In genomic region chr7:33933611-33934281, GRCh38 we compare ENCODE assay signal across 11 cellular contexts. TPM values are rescaled to one million over a fixed set of nuclear protein-coding genes. Genes with fewer than 3 reads are reported as not detected.
DNase-seq lines count a peak whose midpoint lies in the region; ATAC-seq, FAIRE-seq and TF ChIP-seq lines count a peak whose summit lies in the region.
"Had no signal": no experiment of that assay in that cellular context is flagged by ENCODE, and none has a peak within 500 bp of the region (broad histone marks: within the 10 kb centered on the region; RNA-seq: fewer than 3 reads in every experiment).

No MANE protein-coding gene starts in this region.

- H3K27me3 ChIP-seq in right atrium auricular region, result no peaks in the 10 kb centered on the region
- no peaks in the 10 kb centered on the region for H3K27me3 ChIP-seq in lower lobe of right lung (ENCODE audit: low read depth)
- H3K27me3 ChIP-seq: right lobe of liver, vagina had no signal

- no peaks in the 10 kb centered on the region for H3K36me3 Mint-ChIP-seq in activated naive CD8-positive, alpha-beta T cell treated with anti-CD3 and anti-CD28 coated beads for 36 hours

- peaks cover 23% of the 10 kb centered on the region for H3K27me3 Mint-ChIP-seq in activated naive CD8-positive, alpha-beta T cell treated with anti-CD3 and anti-CD28 coated beads for 36 hours

- intact Hi-C loops in lower lobe of right lung (cut with DNase I), result no loop called here

- no peak overlapping the region for H3K27ac Mint-ChIP-seq in activated naive CD8-positive, alpha-beta T cell treated with anti-CD3 and anti-CD28 coated beads for 36 hours
- H3K27ac Mint-ChIP-seq: activated T-helper 1 cell treated with anti-CD3 and anti-CD28 coated beads, Interleukin-12 subunit alpha, Interleukin-12 subunit beta, Interleukin-2, Interleukin-4 antibody, amounts not matched to agents 30 ng/mL and 10 ng/mL and 1 ng/mL, durations not matched to agents 14 hours and 24 hours and 36 hours had no signal

- no peak overlapping the region for H3K4me3 Mint-ChIP-seq in activated naive CD8-positive, alpha-beta T cell treated with anti-CD3 and anti-CD28 coated beads for 36 hours
- H3K4me3 Mint-ChIP-seq: activated T-helper 1 cell treated with anti-CD3 and anti-CD28 coated beads, Interleukin-12 subunit alpha, Interleukin-12 subunit beta, Interleukin-2, Interleukin-4 antibody, amounts not matched to agents 30 ng/mL and 10 ng/mL and 1 ng/mL, durations not matched to agents 14 hours and 24 hours and 36 hours had no signal

- peak overlapping the region; percentile 73 for H3K27ac ChIP-seq in epithelial cell of prostate
- H3K27ac ChIP-seq in right atrium auricular region, result no peak overlapping the region
- no peak overlapping the region for H3K27ac ChIP-seq in lower lobe of right lung
- H3K27ac ChIP-seq: right lobe of liver had no signal

- H3K9me3 Mint-ChIP-seq in activated naive CD8-positive, alpha-beta T cell treated with anti-CD3 and anti-CD28 coated beads for 36 hours, result no peaks in the 10 kb centered on the region
- H3K9me3 Mint-ChIP-seq: activated T-helper 1 cell treated with anti-CD3 and anti-CD28 coated beads, Interleukin-12 subunit alpha, Interleukin-12 subunit beta, Interleukin-2, Interleukin-4 antibody, amounts not matched to agents 30 ng/mL and 10 ng/mL and 1 ng/mL, durations not matched to agents 14 hours and 24 hours and 36 hours had no signal

- no peak for ATAC-seq in lower lobe of right lung

- H3K36me3 ChIP-seq in right atrium auricular region (no peaks in the 10 kb centered on the region), lower lobe of right lung (no peaks in the 10 kb centered on the region)
- H3K36me3 ChIP-seq: right lobe of liver, vagina had no signal

- no peak overlapping the region for H3K4me3 ChIP-seq in right atrium auricular region
- no peak overlapping the region for H3K4me3 ChIP-seq in lower lobe of right lung
- H3K4me3 ChIP-seq: right lobe of liver had no signal

- no peaks in the 10 kb centered on the region for H3K4me1 ChIP-seq in right atrium auricular region
- no peaks in the 10 kb centered on the region for H3K4me1 ChIP-seq in lower lobe of right lung
- H3K4me1 ChIP-seq: right lobe of liver had no signal

- FAIRE-seq in RCC 7860 (lab: Jason Lieb, UNC), result peak; percentile 94

- DNase-seq in EL (peak; percentile 94), RCC 7860 (ENCODE audit: low spot score) (peak; percentile 92), epithelial cell of prostate (ENCODE audit: low read depth, low spot score) (peak; percentile 78), renal cortical epithelial cell (ENCODE audit: low read depth) (peak; percentile 76), right atrium auricular region (ENCODE audit: low spot score) (no peak), lower lobe of right lung (no peak)
- no peak for DNase-seq in activated naive CD8-positive, alpha-beta T cell treated with anti-CD3 and anti-CD28 coated beads for 36 hours
- no peak for DNase-seq in stimulated activated CD4-positive, alpha-beta T cell treated with anti-CD3 and anti-CD28 coated beads, Interleukin-2, amount 100 ng/mL, for 48 hours

- peaks cover 2% of the 10 kb centered on the region for H3K4me1 Mint-ChIP-seq in activated naive CD8-positive, alpha-beta T cell treated with anti-CD3 and anti-CD28 coated beads for 36 hours

- TF ChIP-seq CTCF in right atrium auricular region (IDR thresholded peaks at IDR 0.05) (no peak), lower lobe of right lung (IDR thresholded peaks at IDR 0.05) (no peak)

- H3K9me3 ChIP-seq in right atrium auricular region (no peaks in the 10 kb centered on the region), lower lobe of right lung (no peaks in the 10 kb centered on the region)
- H3K9me3 ChIP-seq: right lobe of liver, vagina had no signal

RNA-seq across cellular contexts. Expression of gene BMPER, which starts 28.4 kb away (rescaled TPM):
- total RNA-seq in renal cortical epithelial cell (0.35 TPM in 2 replicates), right atrium auricular region (1 to 10 TPM; 3.0 to 3.8 TPM), lower lobe of right lung (7.4 TPM)
- not detected for total RNA-seq in activated naive CD8-positive, alpha-beta T cell treated with anti-CD3 and anti-CD28 coated beads for 36 hours
- total RNA-seq: activated T-helper 1 cell treated with anti-CD3 and anti-CD28 coated beads, Interleukin-12 subunit alpha, Interleukin-12 subunit beta, Interleukin-2, Interleukin-4 antibody, amounts not matched to agents 30 ng/mL and 10 ng/mL and 1 ng/mL, durations not matched to agents 14 hours and 24 hours and 36 hours had no signal

Comparison
In these comparisons a context has a peak if more than half of its experiments do, and no peak if none do; other contexts are left out.
1. DNase-seq: peak in EL (single experiment), RCC 7860 (single experiment), epithelial cell of prostate (single experiment) and renal cortical epithelial cell (single experiment); none in activated naive CD8-positive, alpha-beta T cell treated with anti-CD3 and anti-CD28 coated beads for 36 hours (single experiment), right atrium auricular region (single experiment), stimulated activated CD4-positive, alpha-beta T cell treated with anti-CD3 and anti-CD28 coated beads, Interleukin-2, amount 100 ng/mL, for 48 hours (0 of 2) and lower lobe of right lung (single experiment).